Comparison of ENCODE assay signal across 19 cellular contexts in the genomic region with DNA sequence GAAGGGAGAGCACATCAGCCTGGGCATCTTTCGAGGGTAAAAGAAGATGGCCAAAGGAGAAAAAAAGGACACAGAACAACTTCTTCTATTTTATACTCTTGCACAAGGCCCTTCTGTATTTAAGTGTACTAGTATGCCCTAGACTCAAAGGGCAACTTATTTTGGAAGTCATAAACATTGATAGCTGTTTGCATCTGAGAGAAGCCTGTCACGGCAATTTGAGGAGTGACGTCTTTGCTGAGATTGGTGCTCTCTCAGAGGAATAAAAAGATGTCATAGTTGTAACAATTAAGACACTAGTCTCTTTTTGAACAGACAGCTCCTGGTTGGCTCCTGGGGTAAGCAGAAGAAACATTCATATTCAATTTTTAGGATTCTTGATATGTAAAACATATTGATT.
DNase-seq lines count a peak whose midpoint lies in the region; ATAC-seq and TF ChIP-seq lines count a peak whose summit lies in the region.
"Had no signal": no experiment of that assay in that cellular context is flagged by ENCODE, and none has a peak within 500 bp of the region (broad histone marks: within the 10 kb centered on the region; RNA-seq: fewer than 3 reads in every experiment).

No MANE protein-coding gene starts in this region.

- H4K20me1 ChIP-seq in GM23338 (replicated peaks; ENCODE audit: insufficient read depth) = no peaks in the 10 kb centered on the region
- H4K20me1 ChIP-seq: BLaER1 treated with 17β-estradiol and CSF1 and Interleukin-3, amounts not matched to agents 10 nM and 100 nM had no signal

- H3K27me3 ChIP-seq in ACC112 (ENCODE audit: insufficient read depth, low read length) (no peaks in the 10 kb centered on the region), GM23338 (ENCODE audit: insufficient read depth) (no peaks in the 10 kb centered on the region), foreskin keratinocyte (no peaks in the 10 kb centered on the region)
- H3K27me3 ChIP-seq: BLaER1 treated with 17β-estradiol and CSF1 and Interleukin-3, amounts not matched to agents 10 nM and 100 nM had no signal

- no peaks in the 10 kb centered on the region for H3K4me1 ChIP-seq in ACC112 (ENCODE audit: control insufficient read depth, insufficient read depth, low read length, unreplicated experiment)
- no peaks in the 10 kb centered on the region for H3K4me1 ChIP-seq in GM23338 (ENCODE audit: insufficient read depth)
- H3K4me1 ChIP-seq in foreskin keratinocyte = no peaks in the 10 kb centered on the region
- H3K4me1 ChIP-seq: BLaER1 treated with 17β-estradiol and CSF1 and Interleukin-3, amounts not matched to agents 10 nM and 100 nM; Caco-2 had no signal

- no peaks in the 10 kb centered on the region for H3K79me2 ChIP-seq in ACC112 (ENCODE audit: control insufficient read depth, insufficient read depth, low read length, unreplicated experiment)
- H3K79me2 ChIP-seq in GM23338 (replicated peaks; ENCODE audit: insufficient read depth) = no peaks in the 10 kb centered on the region

- H3K4me3 ChIP-seq in ACC112 (ENCODE audit: low read depth, low read length) = no peak overlapping the region
- H3K4me3 ChIP-seq in GM23338 = no peak overlapping the region
- H3K4me3 ChIP-seq: BLaER1 treated with 17β-estradiol and CSF1 and Interleukin-3, amounts not matched to agents 10 nM and 100 nM had no signal

- no peaks in the 10 kb centered on the region for H3K27me3 Mint-ChIP-seq in GM23338 (ENCODE audit: insufficient read depth, low read depth, poor library complexity)
- H3K27me3 Mint-ChIP-seq: B cell; CD4-positive, alpha-beta T cell had no signal

- in situ Hi-C loops in SK-MEL-5 (cut with HindIII; ENCODE audit: low pct_unique_long_range_greater_than_20kb, low sequenced_read_pairs) = no loop called here

- H3K36me3 Mint-ChIP-seq in GM23338 (ENCODE audit: low read depth) = no peaks in the 10 kb centered on the region
- H3K36me3 Mint-ChIP-seq: CD8-positive, alpha-beta T cell had no signal

- H3K4me2 ChIP-seq in GM23338 = no peak overlapping the region
- H3K4me2 ChIP-seq: BLaER1 treated with 17β-estradiol and CSF1 and Interleukin-3, amounts not matched to agents 10 nM and 100 nM had no signal

- H3F3A ChIP-seq in GM23338 (replicated peaks; ENCODE audit: low read depth) = no peaks in the 10 kb centered on the region

- H3K27ac ChIP-seq in ACC112 (ENCODE audit: low read depth, low read length) (no peak overlapping the region), GM23338 (ENCODE audit: low read depth) (no peak overlapping the region), foreskin keratinocyte (no peak overlapping the region)
- H3K27ac ChIP-seq: BLaER1 treated with 17β-estradiol and CSF1 and Interleukin-3, amounts not matched to agents 10 nM and 100 nM; C4-2B had no signal

- no peak for DNase-seq in GM23338 (ENCODE audit: low spot score)
- peak; percentile 97 for DNase-seq in SK-MEL-5 (ENCODE audit: low read depth, low spot score)
- peak; percentile 87 for DNase-seq in foreskin melanocyte
- no peak for DNase-seq in foreskin keratinocyte
- no peak for DNase-seq in retina
- no peak for DNase-seq in NCI-H1105 (lab: John Stamatoyannopoulos, UW)
- DNase-seq: 8988T; AML-193; Caco-2; Calu3; CD4-positive, alpha-beta T cell; CD8-positive, alpha-beta T cell; DMS79 treated with DMSO at 0.1 percent for 48 hours; GF-D8 had no signal

- no peaks in the 10 kb centered on the region for H3K4me1 Mint-ChIP-seq in GM23338
- H3K4me1 Mint-ChIP-seq: B cell had no signal

- ATAC-seq in GM23338 (no peak), HG02623 (IDR thresholded peaks at IDR 0.05; ENCODE audit: unreplicated experiment) (no peak), foreskin keratinocyte (no peak)
- ATAC-seq: CD8-positive, alpha-beta T cell had no signal

- H3K4me3 Mint-ChIP-seq in GM23338 = no peak overlapping the region
- H3K4me3 Mint-ChIP-seq: B cell; CD4-positive, alpha-beta T cell; CD8-positive, alpha-beta T cell had no signal

- H3K9me3 Mint-ChIP-seq in GM23338 = no peaks in the 10 kb centered on the region

- no peaks in the 10 kb centered on the region for H3K9me2 ChIP-seq in GM23338 (ENCODE audit: insufficient read depth)

- peak overlapping the region; percentile 15 for H2AFZ ChIP-seq in ACC112 (ENCODE audit: low read length, unreplicated experiment)
- H2AFZ ChIP-seq in GM23338 = peak overlapping the region; percentile 50; the same call in 1 of the 2 replicates

- H3K27ac Mint-ChIP-seq in GM23338 = no peak overlapping the region
- H3K27ac Mint-ChIP-seq: B cell; CD4-positive, alpha-beta T cell; CD8-positive, alpha-beta T cell had no signal

- TF ChIP-seq CTCF in GM23338 (conservative IDR thresholded peaks at IDR 0.05; ENCODE audit: low read depth in 2 of 2) (no peak), foreskin keratinocyte (conservative IDR thresholded peaks at IDR 0.05) (no peak)

- H3K36me3 ChIP-seq in ACC112 (ENCODE audit: insufficient read depth, low read length) (no peaks in the 10 kb centered on the region), GM23338 (ENCODE audit: insufficient read depth) (no peaks in the 10 kb centered on the region)
- H3K36me3 ChIP-seq: BLaER1 treated with 17β-estradiol and CSF1 and Interleukin-3, amounts not matched to agents 10 nM and 100 nM had no signal

TF ChIP-seq in GM23338, 12 proteins besides CTCF, POLR2A, EP300 and RAD21:
- TF ChIP-seq EZH2phosphoT487 (IDR thresholded peaks at IDR 0.05; ENCODE audit: unreplicated experiment) (no peak), ZNF462 (CRISPR knock-in tag; IDR thresholded peaks at IDR 0.05) (no peak), NANOG (IDR thresholded peaks at IDR 0.05; ENCODE audit: borderline replicate concordance) (no peak), JUNB (IDR thresholded peaks at IDR 0.05; ENCODE audit: unreplicated experiment) (no peak), STAT1 (IDR thresholded peaks at IDR 0.05; ENCODE audit: unreplicated experiment) (no peak), CREB1 (CRISPR knock-in tag; IDR thresholded peaks at IDR 0.05; ENCODE audit: low read depth) (no peak), ZNF331 (CRISPR knock-in tag; IDR thresholded peaks at IDR 0.05; ENCODE audit: low read depth) (no peak)

Comparison
In these comparisons a context has a peak if more than half of its experiments do, and no peak if none do; other contexts are left out.
1. DNase-seq: peak in SK-MEL-5 (single experiment) and foreskin melanocyte (single experiment); none in GM23338 (single experiment), foreskin keratinocyte (0 of 2), retina (single experiment) and NCI-H1105 (single experiment).